In the genomic region with DNA sequence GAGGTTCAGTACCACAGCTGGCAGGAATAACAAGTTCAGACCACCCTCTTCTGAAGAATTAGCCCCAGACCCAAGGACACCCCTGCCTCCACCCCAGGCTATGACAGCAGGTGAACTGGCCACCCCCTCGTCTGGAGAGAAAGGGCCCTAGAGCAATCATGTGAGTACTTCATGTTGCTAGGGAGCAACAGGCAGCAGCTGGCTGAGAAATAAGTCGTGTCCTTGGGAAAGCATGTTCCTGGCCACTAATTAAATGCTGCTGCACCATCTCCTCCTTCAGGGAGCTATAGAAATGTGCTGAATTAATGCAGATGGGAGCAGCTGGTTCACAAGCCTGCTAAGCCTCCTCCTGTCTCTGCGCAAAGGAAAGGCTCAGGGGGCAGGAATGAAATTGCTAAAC, we compare ENCODE assay signal across 22 cellular contexts. TPM values are rescaled to one million over a fixed set of nuclear protein-coding genes. Genes with fewer than 3 reads are reported as not detected.
DNase-seq lines count a peak whose midpoint lies in the region; TF ChIP-seq lines count a peak whose summit lies in the region.
"Had no signal": no experiment of that assay in that cellular context is flagged by ENCODE, and none has a peak within 500 bp of the region (broad histone marks: within the 10 kb centered on the region; RNA-seq: fewer than 3 reads in every experiment).

No MANE protein-coding gene starts in this region.

- no peaks in the 10 kb centered on the region for H3K27me3 ChIP-seq in right atrium auricular region
- H3K27me3 ChIP-seq in mammary epithelial cell (ENCODE audit: insufficient read depth, low read length): no peaks in the 10 kb centered on the region
- H3K27me3 ChIP-seq: esophagus squamous epithelium, tibial nerve had no signal

- peaks cover 6% of the 10 kb centered on the region for H3K36me3 ChIP-seq in right atrium auricular region
- H3K36me3 ChIP-seq in mammary epithelial cell (ENCODE audit: insufficient read depth, low read length): no peaks in the 10 kb centered on the region
- H3K36me3 ChIP-seq: prostate gland had no signal

- DNase-seq in COR-L47 (lab: John Stamatoyannopoulos, UW) (peak; percentile 6), NCI-H1417 (lab: John Stamatoyannopoulos, UW) (peak; percentile 65 to 93 (median 75)), NCI-H82 treated with DMSO at 0.1 percent for 48 hours (lab: John Stamatoyannopoulos, UW; ENCODE audit: unreplicated experiment) (peak; percentile 79), right atrium auricular region (ENCODE audit: low spot score) (no peak), superior temporal gyrus (ENCODE audit: extremely low spot score) (no peak), mammary epithelial cell (no peak), caudate nucleus (lab: John Stamatoyannopoulos, UW) (no peak)
- no peak for DNase-seq in activated CD4-positive, alpha-beta T cell treated with anti-CD3 and anti-CD28 coated beads for 48 hours
- DNase-seq: activated CD4-positive, alpha-beta T cell treated with anti-CD3 and anti-CD28 coated beads, Interleukin-2, amount 10 ng/mL, durations not matched to agents 7 days and 5 days; activated CD8-positive, alpha-beta memory T cell treated with anti-CD3 and anti-CD28 coated beads, Interleukin-2, amount 50 U/mL, for 4 hours; activated gamma-delta T cell; CD4-positive, alpha-beta memory T cell; effector CD4-positive, alpha-beta T cell; esophagus squamous epithelium; immature natural killer cell; Kasumi-1; naive thymus-derived CD8-positive, alpha-beta T cell; NCI-H1694 had no signal

- no peaks in the 10 kb centered on the region for H4K20me1 ChIP-seq in mammary epithelial cell (ENCODE audit: insufficient read depth, low read length)

- WGBS in mammary epithelial cell (ENCODE audit: low coverage, missing lambda C conversion rate): 100% methylated on average over 1 of the region's 3 CpGs

- no peak for TF ChIP-seq CTCF in right atrium auricular region (IDR thresholded peaks at IDR 0.05)
- no peak for TF ChIP-seq CTCF in mammary epithelial cell (conservative IDR thresholded peaks at IDR 0.05 in 1 of 2, IDR thresholded peaks at IDR 0.05 in 1 of 2; ENCODE audit: extremely low read depth in 1 of 2, insufficient read depth in 1 of 2, low read depth in 1 of 2, low read length in 2 of 2)

- no TSS peak for BruUV-seq in mammary epithelial cell (replicated peaks; lab: Mats Ljungman, UMichigan)

- in situ Hi-C loops in mammary epithelial cell (cut with MboI; ENCODE audit: low sequenced_read_pairs in 2 of 2): no loop called here

- H3K9me3 ChIP-seq in right atrium auricular region (no peaks in the 10 kb centered on the region), mammary epithelial cell (replicated peaks; ENCODE audit: insufficient read depth, low read length) (no peaks in the 10 kb centered on the region)
- H3K9me3 ChIP-seq: esophagus squamous epithelium, prostate gland, tibial nerve had no signal

- dilution Hi-C loops in mammary epithelial cell (cut with HindIII; ENCODE audit: low sequenced_read_pairs): loop anchor here (5.0 kb wide), 1 partner anchor 113 kb away; no protein-coding TSS in a partner anchor

- H2AFZ ChIP-seq in mammary epithelial cell (ENCODE audit: low read depth, low read length): no peak overlapping the region
- H2AFZ ChIP-seq: GM23338 had no signal

- H3K9ac ChIP-seq in mammary epithelial cell (ENCODE audit: insufficient read depth, low read length): no peak overlapping the region

- H3K27ac ChIP-seq in right atrium auricular region (peak overlapping the region; percentile 67 to 76), mammary epithelial cell (ENCODE audit: insufficient read depth, low read depth, low read length) (no peak overlapping the region), caudate nucleus (ENCODE audit: low read depth, low read length) (no peak overlapping the region)
- H3K27ac ChIP-seq: esophagus squamous epithelium, prostate gland, RWPE1, tibial nerve had no signal

- no peaks in the 10 kb centered on the region for H3K79me2 ChIP-seq in mammary epithelial cell (ENCODE audit: insufficient read depth, low read length)

- H3K4me2 ChIP-seq in mammary epithelial cell (ENCODE audit: insufficient read depth, low read depth, low read length): no peak overlapping the region
- H3K4me2 ChIP-seq: GM23338 had no signal

- intact Hi-C loops in mammary epithelial cell (cut with micrococcal nuclease): no loop called here

- CTCF ChIA-PET in mammary epithelial cell (lab: Charles Lee; ENCODE audit: low non-redundant PET): no interaction called here

- H3K4me3 ChIP-seq in right atrium auricular region (no peak overlapping the region), mammary epithelial cell (replicated peaks in 1 of 3; ENCODE audit: insufficient read depth in 1 of 3, low read depth in 2 of 3, low read length in 3 of 3) (no peak overlapping the region)
- H3K4me3 ChIP-seq: esophagus squamous epithelium, GM23338, prostate gland, tibial nerve had no signal

- H3K4me1 ChIP-seq in right atrium auricular region (peaks cover 0 to 22% of the 10 kb centered on the region in 2 donors), mammary epithelial cell (ENCODE audit: insufficient read depth, low read length) (no peaks in the 10 kb centered on the region)
- H3K4me1 ChIP-seq: esophagus squamous epithelium, prostate gland, tibial nerve had no signal

RNA-seq across cellular contexts. Expression of gene MRPS11, which starts 31.5 kb away (rescaled TPM):
- total RNA-seq in right atrium auricular region: 10 to 100 TPM; 29.3 to 47.5 TPM
- total RNA-seq in mammary epithelial cell: 10 to 100 TPM; 21.2 to 60.2 TPM
- 92.3 TPM for polyA plus RNA-seq in mammary epithelial cell
- 44.8 TPM for polyA minus RNA-seq in mammary epithelial cell

RNA-seq across cellular contexts. Expression of gene MRPL46, which starts 31.8 kb away (rescaled TPM):
- total RNA-seq in right atrium auricular region (10 to 100 TPM; 26.1 to 43.5 TPM), mammary epithelial cell (10 to 100 TPM; 10.8 to 21.6 TPM)
- polyA plus RNA-seq in mammary epithelial cell: 23.0 TPM
- polyA minus RNA-seq in mammary epithelial cell: 19.7 TPM

RNA-seq across cellular contexts. Expression of gene DET1, which starts 47.5 kb away (rescaled TPM):
- total RNA-seq in right atrium auricular region (1 to 10 TPM; 5.1 to 8.7 TPM), mammary epithelial cell (1 to 10 TPM; 2.4 to 3.0 TPM)
- polyA plus RNA-seq in mammary epithelial cell: 2.3 TPM
- 3.6 TPM for polyA minus RNA-seq in mammary epithelial cell

Comparison
In these comparisons a context has a peak if more than half of its experiments do, and no peak if none do; other contexts are left out.
1. DNase-seq: peak in COR-L47 (single experiment), NCI-H1417 (3 of 3) and NCI-H82 treated with DMSO at 0.1 percent for 48 hours (single experiment); none in right atrium auricular region (single experiment), superior temporal gyrus (single experiment), mammary epithelial cell (single experiment), caudate nucleus (0 of 61) and activated CD4-positive, alpha-beta T cell treated with anti-CD3 and anti-CD28 coated beads for 48 hours (single experiment).
2. H3K27ac ChIP-seq: peak in right atrium auricular region (2 of 2); none in mammary epithelial cell (single experiment) and caudate nucleus (single experiment).